8 cellular contexts compared by ENCODE assay signal in genomic region chr19:35648017-35648961, GRCh38. TPM values are rescaled to one million over a fixed set of nuclear protein-coding genes. Genes with fewer than 3 reads are reported as not detected.
DNase-seq lines count a peak whose midpoint lies in the region; ATAC-seq and TF ChIP-seq lines count a peak whose summit lies in the region.

Gene COX6B1 (plus strand): TSS chr19:35648323. CDS start chr19:35651244, 2,921 bp downstream.

- H3K27ac ChIP-seq in colonic mucosa (peak within 1 kb of the TSS; percentile 81), layer of hippocampus (ENCODE audit: low read depth, low read length) (peak within 1 kb of the TSS; percentile 62)

- H3K27me3 ChIP-seq in colonic mucosa: no peaks in the 10 kb centered on the region
- no peaks in the 10 kb centered on the region for H3K27me3 ChIP-seq in layer of hippocampus (ENCODE audit: control insufficient read depth, insufficient read depth, low read length)

- peak within 1 kb of the TSS; percentile 83 to 91 for H3K9ac ChIP-seq in colonic mucosa (ENCODE audit: low read depth in 2 of 2, low read length in 2 of 2)

- peaks cover 7% of the 10 kb centered on the region for H3K4me1 ChIP-seq in colonic mucosa

- peak; percentile 48 for ATAC-seq in HG03460 (IDR thresholded peaks at IDR 0.05; ENCODE audit: unreplicated experiment)

- peaks cover 5% of the 10 kb centered on the region for H3K36me3 ChIP-seq in colonic mucosa

- no peaks in the 10 kb centered on the region for H3K9me3 ChIP-seq in colonic mucosa

- no peak for TF ChIP-seq CTCF in colonic mucosa (IDR thresholded peaks at IDR 0.05)

- H3K4me3 ChIP-seq in colonic mucosa: peak within 1 kb of the TSS; percentile 66

- intact Hi-C loops in colonic mucosa (cut with DNase I): no loop called here

- DNase-seq in Ammon's horn (ENCODE audit: low spot score) (peak; percentile 99), GM19238 (ENCODE audit: insufficient read length, low spot score) (peak; percentile 97), NCI-H526 (lab: John Stamatoyannopoulos, UW) (peak; percentile 99 to 100), colonic mucosa (peak; percentile 98)
- peak; percentile 95 for DNase-seq in activated CD4-positive, alpha-beta T cell treated with anti-CD3 and anti-CD28 coated beads for 48 hours
- peak; percentile 72 to 84 for DNase-seq in stimulated activated CD4-positive, alpha-beta T cell treated with anti-CD3 and anti-CD28 coated beads, Interleukin-1b, Interleukin-23, amount 100 ng/mL, for 4 hours (ENCODE audit: low read depth in 2 of 2)

RNA-seq across cellular contexts. Expression of gene COX6B1, which starts in this region (rescaled TPM):
- 100 to 1,000 TPM; 761 to 820 TPM for total RNA-seq in colonic mucosa

Comparison
In these comparisons a context has a peak if more than half of its experiments do, and no peak if none do; other contexts are left out.
1. Peak in every context shown above with its lines: DNase-seq, ATAC-seq, H3K4me3 ChIP-seq and H3K27ac ChIP-seq.